ENCODE assay signal across 1 cellular context in genomic region chrX:131734621-131735020, GRCh38.
TF ChIP-seq lines count a peak whose summit lies in the region.

No MANE protein-coding gene starts in this region.

TF ChIP-seq in SK-N-SH, 30 proteins besides CTCF, POLR2A, EP300 and RAD21:
- TF ChIP-seq RXRA (IDR thresholded peaks at IDR 0.05; ENCODE audit: borderline replicate concordance, low read depth) = no peak
- TF ChIP-seq FOSL2 (IDR thresholded peaks at IDR 0.05; ENCODE audit: borderline replicate concordance, low read depth) = no peak
- TF ChIP-seq, protein P1, sequence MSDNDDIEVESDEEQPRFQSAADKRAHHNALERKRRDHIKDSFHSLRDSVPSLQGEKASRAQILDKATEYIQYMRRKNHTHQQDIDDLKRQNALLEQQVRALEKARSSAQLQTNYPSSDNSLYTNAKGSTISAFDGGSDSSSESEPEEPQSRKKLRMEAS (IDR thresholded peaks at IDR 0.05; ENCODE audit: low read depth) = no peak
- TF ChIP-seq RFX5 (IDR thresholded peaks at IDR 0.05; ENCODE audit: low read length) = no peak
- no peak for TF ChIP-seq ELF1 (IDR thresholded peaks at IDR 0.05)
